ENCODE assay signal across 8 cellular contexts in the genomic region with DNA sequence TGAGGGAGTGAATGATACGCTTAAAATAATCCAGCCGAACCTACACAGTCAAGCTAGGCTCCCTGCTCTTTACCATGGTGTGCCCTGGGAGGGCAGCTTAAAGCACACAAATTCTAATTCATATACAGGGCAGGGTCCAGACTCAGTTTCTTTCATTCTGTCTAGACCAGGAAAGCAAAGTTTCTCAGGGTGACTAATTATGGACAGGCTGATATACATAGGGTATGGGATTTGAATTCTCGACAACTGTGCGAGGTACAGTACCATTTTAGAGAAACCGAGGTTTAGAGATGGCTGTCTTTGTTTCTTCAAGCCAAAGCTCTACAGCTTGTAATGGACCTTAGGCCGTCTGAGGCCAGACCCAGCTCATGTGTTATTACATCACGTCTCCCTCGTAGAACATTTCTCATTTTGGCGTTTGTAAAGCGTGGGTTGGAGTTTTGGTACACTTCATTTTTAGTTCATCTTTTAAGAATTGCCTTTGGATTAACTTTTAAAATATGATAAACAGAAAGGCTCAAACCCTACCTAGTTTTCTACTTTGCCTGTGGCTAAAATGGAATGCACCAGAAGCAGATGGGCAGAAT. TPM values are rescaled to one million over a fixed set of nuclear protein-coding genes. Genes with fewer than 3 reads are reported as not detected.
DNase-seq lines count a peak whose midpoint lies in the region; ATAC-seq, FAIRE-seq and TF ChIP-seq lines count a peak whose summit lies in the region.

No MANE protein-coding gene starts in this region.

- peaks cover 0 to 23% (median 3%) of the 10 kb centered on the region in 9 donors for H3K27me3 ChIP-seq in heart left ventricle
- no peaks in the 10 kb centered on the region for H3K27me3 ChIP-seq in astrocyte (ENCODE audit: insufficient read depth, low read length)
- no peaks in the 10 kb centered on the region for H3K27me3 ChIP-seq in tibial nerve

- peaks cover 0 to 37% (median 0%) of the 10 kb centered on the region in 9 donors for H3K36me3 ChIP-seq in heart left ventricle
- no peaks in the 10 kb centered on the region for H3K36me3 ChIP-seq in astrocyte (ENCODE audit: insufficient read depth, low read length)
- no peaks in the 10 kb centered on the region for H3K36me3 ChIP-seq in tibial nerve

- ATAC-seq in heart left ventricle: peak in 1 of 4 donors; percentile 19
- ATAC-seq in memory B cell (ENCODE audit: low read depth): no peak
- no peak for ATAC-seq in GM18519 (IDR thresholded peaks at IDR 0.05; ENCODE audit: low FRiP score, unreplicated experiment)
- no peak for ATAC-seq in HG02571 (IDR thresholded peaks at IDR 0.05; ENCODE audit: unreplicated experiment)

- H3K27ac Mint-ChIP-seq in astrocyte (ENCODE audit: unreplicated experiment) (no peak overlapping the region), memory B cell (peak overlapping the region; percentile 99)

- peak in 1 of 2 donors; percentile 40 for TF ChIP-seq EP300 in tibial nerve (IDR thresholded peaks at IDR 0.05)

- peak overlapping the region; percentile 96 for H3K4me2 ChIP-seq in astrocyte (ENCODE audit: low read length)

- peak overlapping the region; percentile 54 to 96 (median 78) for H3K4me3 ChIP-seq in heart left ventricle
- H3K4me3 ChIP-seq in astrocyte (ENCODE audit: insufficient read depth, low read depth, low read length): peak overlapping the region; percentile 79
- peak overlapping the region; percentile 61 to 81 (median 70) for H3K4me3 ChIP-seq in tibial nerve

- peaks cover 9% of the 10 kb centered on the region for H4K20me1 ChIP-seq in astrocyte (ENCODE audit: insufficient read depth, low read length)

- WGBS in heart left ventricle, 4 donors: 45 to 52% (median 46%) methylated on average over 10 of the region's 10 CpGs
- WGBS in tibial nerve, 2 donors: 65 to 69% methylated on average over 10 of the region's 10 CpGs

- H3K36me3 Mint-ChIP-seq in astrocyte (ENCODE audit: low read depth, unreplicated experiment) (peaks cover 6% of the 10 kb centered on the region), memory B cell (peaks cover 2% of the 10 kb centered on the region)

- H2AFZ ChIP-seq in astrocyte (ENCODE audit: low read depth, low read length): no peak overlapping the region

- peak in 1 of 5 donors; percentile 28 for DNase-seq in heart left ventricle
- no peak for DNase-seq in cardiac septum (ENCODE audit: low spot score)
- DNase-seq in astrocyte (ENCODE audit: low read depth): no peak
- DNase-seq in memory B cell (ENCODE audit: low spot score in 2 of 2): no peak
- no peak for DNase-seq in tibial nerve (ENCODE audit: low spot score in 2 of 2)
- no peak for DNase-seq in NCI-H2029 (lab: John Stamatoyannopoulos, UW)

- H3K4me3 Mint-ChIP-seq in astrocyte (ENCODE audit: unreplicated experiment): peak overlapping the region; percentile 79
- peak overlapping the region; percentile 100 for H3K4me3 Mint-ChIP-seq in memory B cell

- peaks cover 20% of the 10 kb centered on the region for H3K27me3 Mint-ChIP-seq in astrocyte (ENCODE audit: low read depth, unreplicated experiment)
- no peaks in the 10 kb centered on the region for H3K27me3 Mint-ChIP-seq in memory B cell

- peaks cover 0 to 52% (median 10%) of the 10 kb centered on the region in 12 donors for H3K4me1 ChIP-seq in heart left ventricle
- peaks cover 27% of the 10 kb centered on the region for H3K4me1 ChIP-seq in astrocyte (ENCODE audit: insufficient read depth, low read length)
- H3K4me1 ChIP-seq in tibial nerve: peaks cover 0 to 71% (median 7%) of the 10 kb centered on the region in 4 donors

- H3K4me1 Mint-ChIP-seq in astrocyte (ENCODE audit: low read depth, unreplicated experiment): peaks cover 14% of the 10 kb centered on the region
- H3K4me1 Mint-ChIP-seq in memory B cell: peaks cover 53% of the 10 kb centered on the region

- H3K79me2 ChIP-seq in astrocyte (ENCODE audit: insufficient read depth, low read length): peaks cover 45% of the 10 kb centered on the region

- no peak for FAIRE-seq in astrocyte (lab: Jason Lieb, UNC)

- H3K9ac ChIP-seq in astrocyte (ENCODE audit: low read length): peak overlapping the region; percentile 85

- H3K9me3 Mint-ChIP-seq in astrocyte (ENCODE audit: unreplicated experiment) (peaks cover 4% of the 10 kb centered on the region), memory B cell (no peaks in the 10 kb centered on the region)

- peak overlapping the region; percentile 43 to 97 (median 88) for H3K27ac ChIP-seq in heart left ventricle
- H3K27ac ChIP-seq in astrocyte (ENCODE audit: low read depth, low read length): no peak overlapping the region
- peak overlapping the region; percentile 23 to 93 (median 80) for H3K27ac ChIP-seq in tibial nerve

- intact Hi-C loops in heart left ventricle (cut with DNase I) (loop anchor here in 9 of 10 donors (5.0 to 10.0 kb wide), 13 partner anchors 108 to 1108 kb away; no protein-coding TSS in a partner anchor), cardiac septum (cut with DNase I) (loop anchor here (5.0 to 10.0 kb wide), 3 partner anchors 110 to 480 kb away; no protein-coding TSS in a partner anchor)

- H3K9me3 ChIP-seq in heart left ventricle (no peaks in the 10 kb centered on the region), astrocyte (ENCODE audit: insufficient read depth, low read depth, low read length) (no peaks in the 10 kb centered on the region), tibial nerve (no peaks in the 10 kb centered on the region)

- TF ChIP-seq CTCF in heart left ventricle (IDR thresholded peaks at IDR 0.05) (no peak), astrocyte (IDR thresholded peaks at IDR 0.05; ENCODE audit: insufficient read depth, low read depth, low read length) (no peak), tibial nerve (IDR thresholded peaks at IDR 0.05) (no peak)

- TF ChIP-seq POLR2A in heart left ventricle (IDR thresholded peaks at IDR 0.05) (no peak), tibial nerve (IDR thresholded peaks at IDR 0.05) (no peak)

RNA-seq across cellular contexts. Expression of gene PTGER4, which starts 2.8 kb away (rescaled TPM):
- total RNA-seq in heart left ventricle (10 to 100 TPM in 5 of 9 donors, 1 to 10 TPM in 4; 6.4 to 43.7 (median 12.3) TPM), cardiac septum (6.1 TPM), astrocyte (4.8 and 8.6 TPM in 2 replicates), tibial nerve (10 to 100 TPM; 21.6 to 72.3 (median 57.0) TPM)
- 1 to 10 TPM; 2.1 to 5.1 TPM for polyA plus RNA-seq in heart left ventricle
